Comparison of ENCODE assay signal across 2 cellular contexts in genomic region chr4:2262944-2263250, GRCh38.
TF ChIP-seq lines count a peak whose summit lies in the region.

No MANE protein-coding gene starts in this region.

TF ChIP-seq in A549, 52 proteins besides CTCF, POLR2A, EP300 and RAD21 (continued from another document):
- TF ChIP-seq MAFK (IDR thresholded peaks at IDR 0.05; ENCODE audit: partially characterized antibody) (no peak), NR3C1 (IDR thresholded peaks at IDR 0.05) (no peak), CBX8 (IDR thresholded peaks at IDR 0.05) (no peak), KDM1A (IDR thresholded peaks at IDR 0.05; ENCODE audit: low read depth) (no peak), HMGXB4 (CRISPR knock-in tag; IDR thresholded peaks at IDR 0.05; ENCODE audit: borderline replicate concordance) (no peak), ZSCAN20 (CRISPR knock-in tag; IDR thresholded peaks at IDR 0.05) (no peak), JUNB (IDR thresholded peaks at IDR 0.05) (no peak), E2F6 (IDR thresholded peaks at IDR 0.05; ENCODE audit: borderline replicate concordance, low read depth) (no peak), ZNF302 (CRISPR knock-in tag; IDR thresholded peaks at IDR 0.05) (no peak), NPAS2 (CRISPR knock-in tag; IDR thresholded peaks at IDR 0.05; ENCODE audit: borderline replicate concordance) (no peak), KDM5A (IDR thresholded peaks at IDR 0.05) (no peak)
- TF ChIP-seq, protein P1, sequence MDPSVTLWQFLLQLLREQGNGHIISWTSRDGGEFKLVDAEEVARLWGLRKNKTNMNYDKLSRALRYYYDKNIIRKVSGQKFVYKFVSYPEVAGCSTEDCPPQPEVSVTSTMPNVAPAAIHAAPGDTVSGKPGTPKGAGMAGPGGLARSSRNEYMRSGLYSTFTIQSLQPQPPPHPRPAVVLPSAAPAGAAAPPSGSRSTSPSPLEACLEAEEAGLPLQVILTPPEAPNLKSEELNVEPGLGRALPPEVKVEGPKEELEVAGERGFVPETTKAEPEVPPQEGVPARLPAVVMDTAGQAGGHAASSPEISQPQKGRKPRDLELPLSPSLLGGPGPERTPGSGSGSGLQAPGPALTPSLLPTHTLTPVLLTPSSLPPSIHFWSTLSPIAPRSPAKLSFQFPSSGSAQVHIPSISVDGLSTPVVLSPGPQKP (IDR thresholded peaks at IDR 0.05; ENCODE audit: low read depth, low read length), result no peak
- TF ChIP-seq, protein P2, sequence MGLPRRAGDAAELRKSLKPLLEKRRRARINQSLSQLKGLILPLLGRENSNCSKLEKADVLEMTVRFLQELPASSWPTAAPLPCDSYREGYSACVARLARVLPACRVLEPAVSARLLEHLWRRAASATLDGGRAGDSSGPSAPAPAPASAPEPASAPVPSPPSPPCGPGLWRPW (IDR thresholded peaks at IDR 0.05), result no peak

TF ChIP-seq in IMR-90, 13 proteins besides CTCF, POLR2A, EP300 and RAD21 (continued from another document):
- TF ChIP-seq MXI1 (IDR thresholded peaks at IDR 0.05; ENCODE audit: borderline replicate concordance, low read depth, low read length) (no peak), MAFK (IDR thresholded peaks at IDR 0.05; ENCODE audit: low read depth, low read length) (no peak), USF2 (IDR thresholded peaks at IDR 0.05; ENCODE audit: low read depth, low read length) (no peak)
